ENCODE assay signal across 8 cellular contexts in genomic region chr3:187679638-187680396, GRCh38. TPM values are rescaled to one million over a fixed set of nuclear protein-coding genes. Genes with fewer than 3 reads are reported as not detected.
DNase-seq lines count a peak whose midpoint lies in the region; ATAC-seq, FAIRE-seq and TF ChIP-seq lines count a peak whose summit lies in the region.

No MANE protein-coding gene starts in this region.

- H3K4me1 ChIP-seq in right cardiac atrium (ENCODE audit: control insufficient read depth, insufficient read depth, low read length): no peaks in the 10 kb centered on the region

- DNase-seq in COR-L47 (lab: John Stamatoyannopoulos, UW) (peak; percentile 25), H54 (ENCODE audit: insufficient read length, low spot score) (peak; percentile 68), NCI-H1417 treated with DMSO at 0.1 percent for 48 hours (lab: John Stamatoyannopoulos, UW) (peak; percentile 24), T follicular helper cell (ENCODE audit: low read depth) (peak; percentile 48), amniotic epithelial cell (ENCODE audit: low read depth) (peak; percentile 70), right cardiac atrium (peak; percentile 77 to 91 (median 85)), sciatic nerve (ENCODE audit: low spot score) (peak; percentile 88)

- peak; percentile 94 for FAIRE-seq in H54 (lab: Jason Lieb, UNC)

- no peak for TF ChIP-seq POLR2A in H54 (IDR thresholded peaks at IDR 0.05; ENCODE audit: low read depth, low read length)

- intact Hi-C loops in right cardiac atrium (cut with DNase I) (loop anchor here (1.0 to 5.0 kb wide), 4 partner anchors 361 to 459 kb away; no protein-coding TSS in a partner anchor), sciatic nerve (cut with DNase I) (loop anchor here (5.0 kb wide), 1 partner anchor 363 kb away; no protein-coding TSS in a partner anchor)

- WGBS in right cardiac atrium: 31% methylated on average over 7 of the region's 7 CpGs

- peaks cover 2% of the 10 kb centered on the region for H3K27me3 ChIP-seq in right cardiac atrium (ENCODE audit: control insufficient read depth, insufficient read depth)

- H3K9me3 ChIP-seq in right cardiac atrium (ENCODE audit: control insufficient read depth, low read length): no peaks in the 10 kb centered on the region

- ATAC-seq in right cardiac atrium (peak; percentile 92 to 94), sciatic nerve (peak; percentile 92), GM19324 (IDR thresholded peaks at IDR 0.05; ENCODE audit: low FRiP score, unreplicated experiment) (no peak)

- no peak overlapping the region for H3K4me3 ChIP-seq in right cardiac atrium (ENCODE audit: low read length)

- no peak overlapping the region for H3K27ac ChIP-seq in right cardiac atrium (ENCODE audit: low read length)

RNA-seq across cellular contexts. Expression of gene SST, which starts 9.6 kb away (rescaled TPM):
- total RNA-seq in right cardiac atrium: under 1 TPM in 1 of 4 donors, not detected in 3; 0.84 TPM
- polyA plus RNA-seq in right cardiac atrium: 7.0 TPM
- total RNA-seq in sciatic nerve: not detected

RNA-seq across cellular contexts. Expression of gene RTP2, which starts 22.5 kb away (rescaled TPM):
- not detected for total RNA-seq in right cardiac atrium
- polyA plus RNA-seq in right cardiac atrium: not detected
- total RNA-seq in sciatic nerve: not detected

Comparison
In these comparisons a context has a peak if more than half of its experiments do, and no peak if none do; other contexts are left out.
1. DNase-seq: peak in every context shown above with its lines; median percentile 88 in sciatic nerve; 85 in right cardiac atrium; 70 in amniotic epithelial cell; 68 in H54; 48 in T follicular helper cell; 25 in COR-L47; 24 in NCI-H1417 treated with DMSO at 0.1 percent for 48 hours.